14 cellular contexts compared by ENCODE assay signal in genomic region chr3:114400369-114400768, GRCh38.
A peak's percentile ranks its signal among the peaks of the same experiment; 100 is the strongest.
DNase-seq lines count a peak whose midpoint lies in the region; ATAC-seq and TF ChIP-seq lines count a peak whose summit lies in the region.
"Had no signal": no experiment of that assay in that cellular context is flagged by ENCODE, and none has a peak within 500 bp of the region (broad histone marks: within the 10 kb centered on the region; RNA-seq: fewer than 3 reads in every experiment).

No MANE protein-coding gene starts in this region.

- DNase-seq in Right ventricle myocardium superior (no peak), right atrium auricular region (ENCODE audit: low spot score) (no peak), glutamatergic neuron (no peak), psoas muscle (no peak), uterus (no peak), NCI-H526 treated with DMSO at 0.1 percent for 48 hours (lab: John Stamatoyannopoulos, UW) (no peak)
- DNase-seq: activated CD4-positive, alpha-beta memory T cell treated with anti-CD3 and anti-CD28 coated beads, Interleukin-2, amount 10 ng/mL, durations not matched to agents 7 days and 5 days; CD8-positive, alpha-beta memory T cell; EL; posterior cingulate gyrus; stimulated activated CD4-positive, alpha-beta T cell treated with anti-CD3 and anti-CD28 coated beads, Interleukin-4, amount 100 ng/mL, for 1 hour had no signal

- H3K4me3 Mint-ChIP-seq in glutamatergic neuron (ENCODE audit: unreplicated experiment): no peak overlapping the region
- H3K4me3 Mint-ChIP-seq: activated CD4-positive, alpha-beta memory T cell treated with anti-CD3 and anti-CD28 coated beads, Interleukin-2, amount 10 ng/mL, durations not matched to agents 7 days and 5 days; CD8-positive, alpha-beta memory T cell; type B pancreatic cell had no signal

- no peaks in the 10 kb centered on the region for H3K36me3 Mint-ChIP-seq in glutamatergic neuron (ENCODE audit: unreplicated experiment)
- H3K36me3 Mint-ChIP-seq: type B pancreatic cell had no signal

- no peaks in the 10 kb centered on the region for H3K27me3 ChIP-seq in right atrium auricular region
- H3K27me3 ChIP-seq in psoas muscle (ENCODE audit: insufficient read depth in 3 of 3, low read length in 2 of 3): no peaks in the 10 kb centered on the region
- no peaks in the 10 kb centered on the region for H3K27me3 ChIP-seq in uterus

- H3K9me3 ChIP-seq in right atrium auricular region (no peaks in the 10 kb centered on the region), psoas muscle (no peaks in the 10 kb centered on the region), uterus (no peaks in the 10 kb centered on the region)

- no peak for TF ChIP-seq POLR2A in uterus (IDR thresholded peaks at IDR 0.05)

- 39 to 66% (median 44%) methylated on average over 4 of the region's 4 CpGs for WGBS in psoas muscle, 3 donors

- peaks cover 8% of the 10 kb centered on the region for H3K4me1 Mint-ChIP-seq in glutamatergic neuron (ENCODE audit: low read depth, unreplicated experiment)
- H3K4me1 Mint-ChIP-seq: activated CD4-positive, alpha-beta memory T cell treated with anti-CD3 and anti-CD28 coated beads, Interleukin-2, amount 10 ng/mL, durations not matched to agents 7 days and 5 days had no signal

- H3K27ac ChIP-seq in right atrium auricular region: peak overlapping the region in 1 of 2 donors; percentile 44
- peak overlapping the region; percentile 31 for H3K27ac ChIP-seq in psoas muscle
- peak overlapping the region; percentile 24 to 43 for H3K27ac ChIP-seq in uterus

- H3K4me3 ChIP-seq in right atrium auricular region (no peak overlapping the region), psoas muscle (peak overlapping the region; percentile 15), uterus (no peak overlapping the region)

- ATAC-seq in Right ventricle myocardium superior (ENCODE audit: poor library complexity) (peak; percentile 16), psoas muscle (peak in 2 of 4 donors; percentile 8 to 9), HG03095 (IDR thresholded peaks at IDR 0.05; ENCODE audit: unreplicated experiment) (no peak), HG03460 (IDR thresholded peaks at IDR 0.05; ENCODE audit: unreplicated experiment) (no peak)

- no peaks in the 10 kb centered on the region for H3K9me3 Mint-ChIP-seq in glutamatergic neuron (ENCODE audit: unreplicated experiment)
- H3K9me3 Mint-ChIP-seq: activated CD4-positive, alpha-beta memory T cell treated with anti-CD3 and anti-CD28 coated beads, Interleukin-2, amount 10 ng/mL, durations not matched to agents 7 days and 5 days; CD8-positive, alpha-beta memory T cell; type B pancreatic cell had no signal

- TF ChIP-seq CTCF in right atrium auricular region (IDR thresholded peaks at IDR 0.05) (no peak), glutamatergic neuron (IDR thresholded peaks at IDR 0.05; ENCODE audit: partially characterized antibody, unreplicated experiment) (no peak), psoas muscle (IDR thresholded peaks at IDR 0.05) (no peak), uterus (IDR thresholded peaks at IDR 0.05) (no peak)

- H3K4me1 ChIP-seq in right atrium auricular region (peaks cover 0 to 31% of the 10 kb centered on the region in 2 donors), psoas muscle (peaks cover 48% of the 10 kb centered on the region), uterus (no peaks in the 10 kb centered on the region)

- H3K36me3 ChIP-seq in right atrium auricular region (no peaks in the 10 kb centered on the region), psoas muscle (ENCODE audit: insufficient read depth in 1 of 2, low read depth in 1 of 2) (peaks cover 0 to 3% of the 10 kb centered on the region in 2 donors), uterus (no peaks in the 10 kb centered on the region)

- H3K27ac Mint-ChIP-seq in glutamatergic neuron (ENCODE audit: unreplicated experiment): peak overlapping the region; percentile 67
- H3K27ac Mint-ChIP-seq: activated CD4-positive, alpha-beta memory T cell treated with anti-CD3 and anti-CD28 coated beads, Interleukin-2, amount 10 ng/mL, durations not matched to agents 7 days and 5 days; CD8-positive, alpha-beta memory T cell; type B pancreatic cell had no signal

- no peaks in the 10 kb centered on the region for H3K27me3 Mint-ChIP-seq in glutamatergic neuron (ENCODE audit: unreplicated experiment)
- H3K27me3 Mint-ChIP-seq: activated CD4-positive, alpha-beta memory T cell treated with anti-CD3 and anti-CD28 coated beads, Interleukin-2, amount 10 ng/mL, durations not matched to agents 7 days and 5 days; CD8-positive, alpha-beta memory T cell; type B pancreatic cell had no signal

- intact Hi-C loops in Right ventricle myocardium superior (cut with DNase I) (no loop called here), psoas muscle (cut with DNase I) (no loop called here), uterus (cut with DNase I; ENCODE audit: low total_unique reads) (no loop called here)
